ENCODE assay signal across 7 cellular contexts in genomic region chr2:174024524-174025270, GRCh38. TPM values are rescaled to one million over a fixed set of nuclear protein-coding genes. Genes with fewer than 3 reads are reported as not detected.
DNase-seq lines count a peak whose midpoint lies in the region; ATAC-seq and TF ChIP-seq lines count a peak whose summit lies in the region.

No MANE protein-coding gene starts in this region.

- no peak for TF ChIP-seq RAD21 in liver (IDR thresholded peaks at IDR 0.05)

- intact Hi-C loops in breast epithelium (cut with DNase I; ENCODE audit: low total_unique reads) = loop anchor here (1.0 kb wide), 1 partner anchor 33 kb away; no protein-coding TSS in a partner anchor
- intact Hi-C loops in testis (cut with DNase I; ENCODE audit: low total_unique reads) = no loop called here

- no peaks in the 10 kb centered on the region for H3K27me3 ChIP-seq in breast epithelium
- no peaks in the 10 kb centered on the region for H3K27me3 ChIP-seq in liver (ENCODE audit: control insufficient read depth in 4 of 4, insufficient read depth in 4 of 4, low read length in 3 of 4)
- H3K27me3 ChIP-seq in testis = no peaks in the 10 kb centered on the region

- peak; percentile 27 to 44 for DNase-seq in Kasumi-1 (lab: John Stamatoyannopoulos, UW)
- peak; percentile 65 to 87 for DNase-seq in breast epithelium (ENCODE audit: low spot score in 2 of 2)
- peak; percentile 89 for DNase-seq in testis
- no peak for DNase-seq in NCI-H2081 (lab: John Stamatoyannopoulos, UW)
- no peak for DNase-seq in central memory CD4-positive, alpha-beta T cell

- H3K4me1 ChIP-seq in breast epithelium (peaks cover 0 to 24% of the 10 kb centered on the region in 2 donors), liver (ENCODE audit: control insufficient read depth in 4 of 4, insufficient read depth in 4 of 4, low read length in 3 of 4) (peaks cover 0 to 5% (median 1%) of the 10 kb centered on the region in 4 donors), testis (peaks cover 20% of the 10 kb centered on the region)

- TF ChIP-seq CTCF in breast epithelium (IDR thresholded peaks at IDR 0.05) = no peak
- TF ChIP-seq CTCF in liver (IDR thresholded peaks at IDR 0.05; ENCODE audit: low read depth, low read length, missing input control) = no peak
- TF ChIP-seq CTCF in testis (IDR thresholded peaks at IDR 0.05) = no peak

- H3K4me3 ChIP-seq in breast epithelium = peak overlapping the region; percentile 10 to 47 (median 14)
- no peak overlapping the region for H3K4me3 ChIP-seq in liver (ENCODE audit: low read depth in 1 of 3, low read length in 3 of 3)
- peak overlapping the region; percentile 13 to 29 for H3K4me3 ChIP-seq in testis

- no peaks in the 10 kb centered on the region for H3K9me3 ChIP-seq in breast epithelium
- H3K9me3 ChIP-seq in liver (ENCODE audit: control insufficient read depth in 4 of 4, low read length in 3 of 4) = no peaks in the 10 kb centered on the region
- no peaks in the 10 kb centered on the region for H3K9me3 ChIP-seq in testis

- 71% methylated on average over 14 of the region's 14 CpGs for whole genome bisulfite sequencing in liver
- WGBS in testis, 2 donors = 21 to 22% methylated on average over 14 of the region's 14 CpGs

- H3K36me3 ChIP-seq in breast epithelium (no peaks in the 10 kb centered on the region), liver (ENCODE audit: control insufficient read depth in 4 of 4, insufficient read depth in 3 of 4, low read depth in 1 of 4, low read length in 3 of 4) (no peaks in the 10 kb centered on the region), testis (ENCODE audit: low read depth, missing control alignments) (no peaks in the 10 kb centered on the region)

- H3K27ac ChIP-seq in breast epithelium = peak overlapping the region; percentile 87 to 99
- peak overlapping the region; percentile 51 to 70 for H3K27ac ChIP-seq in liver (ENCODE audit: low read depth in 1 of 2, low read length in 2 of 2)
- H3K27ac ChIP-seq in testis = peak overlapping the region; percentile 6 to 80

- ATAC-seq in GM19467 (IDR thresholded peaks at IDR 0.05; ENCODE audit: unreplicated experiment) = no peak

- TF ChIP-seq POLR2A in breast epithelium (IDR thresholded peaks at IDR 0.05) (no peak), testis (IDR thresholded peaks at IDR 0.05) (no peak)

- H3K9ac ChIP-seq in liver (ENCODE audit: low read depth in 1 of 2, low read length in 2 of 2) = no peak overlapping the region

TF ChIP-seq in liver, 16 proteins besides CTCF, POLR2A, EP300 and RAD21:
- TF ChIP-seq TAF1 (conservative IDR thresholded peaks at IDR 0.05) (no peak), YY1 (IDR thresholded peaks at IDR 0.05) (no peak), HNF4A (conservative IDR thresholded peaks at IDR 0.05) (no peak), NR2F2 (IDR thresholded peaks at IDR 0.05) (peak; percentile 8), JUND (IDR thresholded peaks at IDR 0.05) (no peak)

RNA-seq across cellular contexts. Expression of gene SP3, which starts 59.5 kb away (rescaled TPM):
- 100 to 1,000 TPM; 104 to 174 (median 134) TPM for total RNA-seq in breast epithelium
- 10 to 100 TPM; 55.4 to 83.7 TPM for total RNA-seq in liver
- 10 to 100 TPM in 1 of 2 donors, 1 to 10 TPM in 1; 10.0 to 11.0 TPM for polyA plus RNA-seq in liver
- 100 to 1,000 TPM; 135 to 142 TPM for total RNA-seq in testis
- 48.1 TPM for polyA plus RNA-seq in testis (ENCODE audit: insufficient read depth, low read depth, low replicate concordance)

Comparison
In these comparisons a context has a peak if more than half of its experiments do, and no peak if none do; other contexts are left out.
1. DNase-seq: peak in Kasumi-1 (2 of 2), breast epithelium (2 of 2) and testis (single experiment); none in NCI-H2081 (0 of 2) and central memory CD4-positive, alpha-beta T cell (single experiment).
2. H3K27ac ChIP-seq: peak in every context shown above with its lines; median percentile 93 in breast epithelium; 60 in liver; 43 in testis.
3. H3K4me3 ChIP-seq: peak in breast epithelium (3 of 3) and testis (2 of 2); none in liver (0 of 3).